In the genomic region with DNA sequence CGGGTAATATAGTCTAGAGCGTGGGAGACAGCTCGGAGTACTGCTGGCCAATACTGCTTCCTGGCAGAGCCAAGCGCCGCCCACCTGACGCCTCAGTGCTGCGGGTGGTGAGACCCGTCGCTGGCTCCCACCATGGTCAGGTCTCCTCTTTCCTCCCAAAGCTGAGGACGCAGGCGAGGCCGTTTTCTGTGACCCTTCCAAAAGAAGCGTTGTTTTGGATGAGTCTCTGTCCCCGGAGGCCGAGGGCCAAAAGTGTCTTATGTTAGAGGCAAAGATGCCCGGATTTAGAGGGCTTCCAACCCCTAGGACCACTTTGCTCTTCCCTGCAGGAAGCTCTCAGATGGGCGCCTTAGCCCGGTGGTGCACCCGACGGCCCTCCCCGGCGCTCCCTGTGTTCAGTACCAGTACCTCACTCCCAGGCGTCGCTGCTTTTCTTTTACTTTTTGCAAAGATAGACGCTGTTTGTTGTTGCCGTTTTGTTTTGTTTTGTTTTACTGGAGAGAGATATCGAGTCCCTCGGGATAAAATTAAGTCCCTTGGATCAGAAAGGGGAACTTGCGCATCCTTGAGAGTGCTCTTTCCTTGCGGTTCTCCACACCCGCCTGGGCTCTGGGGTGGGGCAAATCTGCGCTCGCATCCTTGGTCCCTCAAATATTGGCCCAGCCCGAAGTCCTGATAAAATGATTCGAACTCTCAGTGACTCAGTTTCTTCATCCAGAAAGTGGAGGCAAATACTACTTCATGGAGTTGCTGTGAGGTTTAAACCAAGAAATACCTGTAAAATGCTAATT, we compare ENCODE assay signal across 15 cellular contexts. TPM values are rescaled to one million over a fixed set of nuclear protein-coding genes. Genes with fewer than 3 reads are reported as not detected.
A peak's percentile ranks its signal among the peaks of the same experiment; 100 is the strongest.
DNase-seq lines count a peak whose midpoint lies in the region; FAIRE-seq and TF ChIP-seq lines count a peak whose summit lies in the region.
"Had no signal": no experiment of that assay in that cellular context is flagged by ENCODE, and none has a peak within 500 bp of the region (broad histone marks: within the 10 kb centered on the region; RNA-seq: fewer than 3 reads in every experiment).

No MANE protein-coding gene starts in this region.

- H3K4me2 ChIP-seq in osteoblast (ENCODE audit: insufficient read depth, low read length): no peak overlapping the region

- DNase-seq in GM12892 (ENCODE audit: insufficient read length): peak; percentile 8
- DNase-seq in H7: peak; percentile 60
- DNase-seq in ecto neural progenitor cell (ENCODE audit: low spot score): peak; percentile 57
- peak; percentile 44 for DNase-seq in osteoblast (ENCODE audit: insufficient read length, low spot score, missing footprints)
- DNase-seq in GM19238 (ENCODE audit: insufficient read length, low spot score): no peak
- no peak for DNase-seq in NCI-H1930 (lab: John Stamatoyannopoulos, UW)
- no peak for DNase-seq in G401 (ENCODE audit: low spot score)
- DNase-seq: activated CD4-positive, alpha-beta T cell treated with anti-CD3 and anti-CD28 coated beads for 48 hours; activated naive CD4-positive, alpha-beta T cell treated with anti-CD3 and anti-CD28 coated beads, Interleukin-2, amount 50 U/mL, for 16 hours; central memory CD4-positive, alpha-beta T cell; NCI-H82; right cardiac atrium; stimulated activated CD4-positive, alpha-beta T cell treated with anti-CD3 and anti-CD28 coated beads, Interleukin-4, amount 100 ng/mL, for 24 hours had no signal

- in situ Hi-C loops in G401 (cut with HindIII; ENCODE audit: low sequenced_read_pairs): no loop called here

- no peak overlapping the region for H2AFZ ChIP-seq in osteoblast (ENCODE audit: low read length)

- H3K36me3 ChIP-seq in H7 (replicated peaks; ENCODE audit: control insufficient read depth, insufficient read depth, low read length) (no peaks in the 10 kb centered on the region), osteoblast (ENCODE audit: insufficient read depth, low read length) (no peaks in the 10 kb centered on the region)

- no peaks in the 10 kb centered on the region for H3K9me3 ChIP-seq in osteoblast (ENCODE audit: low read depth, low read length)

- TF ChIP-seq POLR2A in GM12892 (IDR thresholded peaks at IDR 0.05; ENCODE audit: low read depth, low read length): no peak

- FAIRE-seq in GM12892 (lab: Jason Lieb, UNC): no peak

- TF ChIP-seq CTCF in osteoblast (IDR thresholded peaks at IDR 0.05; ENCODE audit: extremely low read depth, low read depth, low read length): no peak

- H3K4me1 ChIP-seq in osteoblast (ENCODE audit: insufficient read depth, low read length): no peaks in the 10 kb centered on the region

- H3K79me2 ChIP-seq in osteoblast (ENCODE audit: insufficient read depth, low read length): no peaks in the 10 kb centered on the region

- no peak overlapping the region for H3K4me3 ChIP-seq in H7 (ENCODE audit: insufficient read depth, low read depth, low read length)
- H3K4me3 ChIP-seq in osteoblast (ENCODE audit: insufficient read depth, low read length): no peak overlapping the region

- H3K27ac ChIP-seq in osteoblast (ENCODE audit: low read depth, low read length): no peak overlapping the region

- H4K20me1 ChIP-seq in osteoblast (ENCODE audit: insufficient read depth, low read length): no peaks in the 10 kb centered on the region

- H3K27me3 ChIP-seq in H7 (ENCODE audit: control insufficient read depth, insufficient read depth, low read length) (peaks cover 98% of the 10 kb centered on the region), osteoblast (ENCODE audit: insufficient read depth, low read length) (peaks cover 92% of the 10 kb centered on the region)

RNA-seq across cellular contexts. Expression of gene PDX1, which starts 7.0 kb away (rescaled TPM):
- polyA plus RNA-seq in GM12892 (2012; ENCODE audit: missing spikeins): 0.17 TPM
- total RNA-seq in H7 (2014; rRNA removed; shearing (Covaris generic)): not detected in 2 replicates
- total RNA-seq in osteoblast: not detected in 2 replicates
- not detected in 2 replicates for total RNA-seq in G401 (2014; rRNA removed; shearing (Covaris generic))
- total RNA-seq: glomerular endothelial cell; right cardiac atrium; T-helper 1 cell treated with Interleukin-12 subunit alpha and Interleukin-12 subunit beta and Interleukin-4 antibody, amounts not matched to agents 30 ng/mL and 1 ng/mL, for 36 hours had no signal
- polyA plus RNA-seq: right cardiac atrium had no signal

RNA-seq across cellular contexts. Expression of gene CDX2, which starts 42.3 kb away (rescaled TPM):
- not detected for polyA plus RNA-seq in GM12892 (2012; ENCODE audit: missing spikeins)
- 0.04 TPM in 1 of 2 replicates, not detected in the other for total RNA-seq in H7 (2014; rRNA removed; shearing (Covaris generic))
- not detected in 2 replicates for total RNA-seq in osteoblast
- 0.37 and 0.41 TPM in 2 replicates for total RNA-seq in G401 (2014; rRNA removed; shearing (Covaris generic))
- total RNA-seq: glomerular endothelial cell; right cardiac atrium; T-helper 1 cell treated with Interleukin-12 subunit alpha and Interleukin-12 subunit beta and Interleukin-4 antibody, amounts not matched to agents 30 ng/mL and 1 ng/mL, for 36 hours had no signal
- polyA plus RNA-seq: right cardiac atrium had no signal

Comparison
In these comparisons a context has a peak if more than half of its experiments do, and no peak if none do; other contexts are left out.
1. DNase-seq: peak in GM12892 (single experiment), H7 (single experiment), ecto neural progenitor cell (single experiment) and osteoblast (single experiment); none in GM19238 (single experiment), NCI-H1930 (0 of 2) and G401 (single experiment).